ENCODE assay signal across 11 cellular contexts in the genomic region with DNA sequence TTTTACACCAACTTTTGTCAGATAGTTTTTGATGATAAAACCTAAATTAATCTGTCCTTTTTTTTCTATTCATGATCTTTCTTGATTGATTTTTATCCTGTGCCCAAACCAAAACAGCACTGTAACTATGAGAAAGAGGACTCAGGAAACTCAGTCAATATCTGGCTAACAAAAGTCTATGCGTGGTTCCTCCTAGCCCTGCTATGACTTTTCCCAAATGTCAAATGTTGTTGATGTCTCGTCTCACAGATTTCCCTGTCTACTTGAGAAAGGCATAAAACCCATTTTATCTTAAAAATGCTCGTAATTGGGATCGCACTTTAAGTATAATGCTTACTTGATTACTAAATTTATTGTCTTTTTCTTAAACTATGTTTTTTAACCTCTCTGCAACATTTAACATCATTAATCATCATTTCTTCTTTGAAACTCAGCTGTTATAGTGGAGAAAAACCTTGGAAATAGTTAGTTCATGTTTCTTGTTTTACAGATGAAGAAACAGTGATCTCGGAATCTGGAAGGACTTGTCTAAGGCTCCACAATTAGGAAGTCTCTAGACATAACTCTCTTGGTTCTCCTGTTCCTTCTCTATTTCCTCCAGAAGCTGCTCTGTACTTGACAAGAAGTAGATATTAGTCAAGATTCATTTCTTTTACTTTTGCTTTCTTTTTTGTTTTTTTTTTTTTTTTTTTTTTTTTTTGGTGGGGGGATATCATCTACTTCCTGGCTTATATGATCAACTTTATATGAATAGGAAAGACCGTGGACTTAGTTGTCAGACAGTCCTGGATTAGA. TPM values are rescaled to one million over a fixed set of nuclear protein-coding genes. Genes with fewer than 3 reads are reported as not detected.
DNase-seq lines count a peak whose midpoint lies in the region; ATAC-seq and TF ChIP-seq lines count a peak whose summit lies in the region.
"Had no signal": no experiment of that assay in that cellular context is flagged by ENCODE, and none has a peak within 500 bp of the region (broad histone marks: within the 10 kb centered on the region; RNA-seq: fewer than 3 reads in every experiment).

No MANE protein-coding gene starts in this region.

- no peaks in the 10 kb centered on the region for H3K9me3 Mint-ChIP-seq in activated CD4-positive, alpha-beta memory T cell treated with anti-CD3 and anti-CD28 coated beads for 36 hours
- H3K9me3 Mint-ChIP-seq in natural killer cell, result no peaks in the 10 kb centered on the region

- TF ChIP-seq CTCF in natural killer cell (IDR thresholded peaks at IDR 0.05), result no peak

- H3K4me1 Mint-ChIP-seq in activated CD4-positive, alpha-beta memory T cell treated with anti-CD3 and anti-CD28 coated beads for 36 hours (ENCODE audit: low read depth), result peaks cover 71% of the 10 kb centered on the region
- peaks cover 68 to 73% of the 10 kb centered on the region in 2 donors for H3K4me1 Mint-ChIP-seq in natural killer cell

- H3K27ac Mint-ChIP-seq in activated CD4-positive, alpha-beta memory T cell treated with anti-CD3 and anti-CD28 coated beads for 36 hours, result peak overlapping the region; percentile 97
- peak overlapping the region; percentile 99 for H3K27ac Mint-ChIP-seq in natural killer cell

- intact Hi-C loops in activated CD4-positive, alpha-beta memory T cell treated with anti-CD3 and anti-CD28 coated beads for 36 hours (cut with micrococcal nuclease), result loop anchor here (1.0 to 5.0 kb wide), 2 partner anchors 27 to 325 kb away; a partner anchor contains a TSS
- intact Hi-C loops in natural killer cell (cut with micrococcal nuclease), result no loop called here

- no peaks in the 10 kb centered on the region for H3K27me3 Mint-ChIP-seq in activated CD4-positive, alpha-beta memory T cell treated with anti-CD3 and anti-CD28 coated beads for 36 hours
- no peaks in the 10 kb centered on the region for H3K27me3 Mint-ChIP-seq in natural killer cell (ENCODE audit: low read depth in 2 of 2)

- H3K36me3 Mint-ChIP-seq in activated CD4-positive, alpha-beta memory T cell treated with anti-CD3 and anti-CD28 coated beads for 36 hours, result peaks cover 8% of the 10 kb centered on the region
- no peaks in the 10 kb centered on the region for H3K36me3 Mint-ChIP-seq in natural killer cell

- CTCF ChIA-PET in activated CD4-positive, alpha-beta memory T cell treated with anti-CD3 and anti-CD28 coated beads for 36 hours (lab: Charles Lee), result interaction anchor here (0.9 kb wide), 1 partner anchor 25 kb away, joined by 3 read pairs; no protein-coding TSS in a partner anchor

- POLR2A ChIA-PET in activated CD4-positive, alpha-beta memory T cell treated with anti-CD3 and anti-CD28 coated beads for 36 hours (lab: Charles Lee), result interaction anchor here (1.1 to 1.4 kb wide), 3 partner anchors 9 to 26 kb away, joined by 3 to 4 read pairs (median 3); a partner anchor contains a TSS

- ATAC-seq in GM18502 (IDR thresholded peaks at IDR 0.05; ENCODE audit: poor library complexity, unreplicated experiment), result peak; percentile 48
- ATAC-seq in HG02610 (IDR thresholded peaks at IDR 0.05; ENCODE audit: unreplicated experiment), result peak; percentile 58
- peak; percentile 63 to 76 (median 67) for ATAC-seq in natural killer cell
- no peak for ATAC-seq in HG03469 (IDR thresholded peaks at IDR 0.05; ENCODE audit: unreplicated experiment)

- peak overlapping the region; percentile 79 for H3K4me3 Mint-ChIP-seq in activated CD4-positive, alpha-beta memory T cell treated with anti-CD3 and anti-CD28 coated beads for 36 hours
- H3K4me3 Mint-ChIP-seq in natural killer cell, result peak overlapping the region; percentile 90

- no peak for DNase-seq in activated CD4-positive, alpha-beta memory T cell treated with anti-CD3 and anti-CD28 coated beads for 36 hours
- DNase-seq in natural killer cell, result no peak
- DNase-seq in NCI-H2107 treated with DMSO at 0.1 percent for 48 hours (lab: John Stamatoyannopoulos, UW; ENCODE audit: unreplicated experiment), result no peak
- DNase-seq in cortex of kidney (lab: John Stamatoyannopoulos, UW), result no peak
- no peak for DNase-seq in NK-92 (lab: John Stamatoyannopoulos, UW; ENCODE audit: unreplicated experiment)
- DNase-seq: NCI-H446; stimulated activated CD4-positive, alpha-beta T cell treated with anti-CD3 and anti-CD28 coated beads, Interleukin-12 subunit alpha, Interleukin-12 subunit beta, amount 100 ng/mL, for 4 hours had no signal

RNA-seq across cellular contexts. Expression of a gene that starts 26.2 kb away (rescaled TPM):
- 100 to 1,000 TPM; 495 to 503 TPM for total RNA-seq in activated CD4-positive, alpha-beta memory T cell treated with anti-CD3 and anti-CD28 coated beads for 36 hours
- 1,000 to 10,000 TPM; 1,142 to 1,334 (median 1,200) TPM for total RNA-seq in natural killer cell
- total RNA-seq: Daoy had no signal
